In the genomic region with DNA sequence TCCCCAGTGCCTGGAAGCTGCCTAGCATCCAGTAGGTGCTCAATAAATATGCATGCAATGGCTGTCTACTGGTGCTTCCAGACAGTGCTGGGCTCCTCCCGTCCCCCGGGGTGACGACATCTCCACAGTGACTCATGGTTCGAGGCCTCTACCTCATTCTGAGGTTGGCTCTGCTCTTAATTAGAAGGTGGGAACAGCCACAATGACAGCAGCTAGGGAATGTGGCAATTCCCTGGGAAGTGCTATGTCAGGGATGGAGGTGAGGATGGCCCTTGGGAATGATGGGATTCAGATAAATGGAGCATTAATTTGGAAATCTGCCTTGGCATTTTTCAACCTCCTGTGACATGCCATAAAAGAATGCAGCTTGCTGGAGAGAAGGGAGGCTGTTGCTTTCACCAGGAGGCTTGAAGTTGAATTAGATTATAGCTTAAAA, we compare ENCODE assay signal across 13 cellular contexts. TPM values are rescaled to one million over a fixed set of nuclear protein-coding genes. Genes with fewer than 3 reads are reported as not detected.
A peak's percentile ranks its signal among the peaks of the same experiment; 100 is the strongest.
DNase-seq lines count a peak whose midpoint lies in the region; FAIRE-seq and TF ChIP-seq lines count a peak whose summit lies in the region.
"Had no signal": no experiment of that assay in that cellular context is flagged by ENCODE, and none has a peak within 500 bp of the region (broad histone marks: within the 10 kb centered on the region; RNA-seq: fewer than 3 reads in every experiment).

No MANE protein-coding gene starts in this region.

- H3K9me3 Mint-ChIP-seq in activated CD4-positive, alpha-beta memory T cell treated with anti-CD3 and anti-CD28 coated beads for 36 hours: no peaks in the 10 kb centered on the region
- H3K9me3 Mint-ChIP-seq in activated CD4-positive, alpha-beta memory T cell treated with anti-CD3 and anti-CD28 coated beads, Interleukin-2, amount 10 ng/mL, durations not matched to agents 7 days and 5 days: no peaks in the 10 kb centered on the region

- peak; percentile 90 for FAIRE-seq in urothelium cell line (lab: Jason Lieb, UNC)

- no peaks in the 10 kb centered on the region for H3K4me1 ChIP-seq in Peyer's patch
- H3K4me1 ChIP-seq: colonic mucosa, sigmoid colon had no signal

- no peak overlapping the region for H3K4me3 Mint-ChIP-seq in activated CD4-positive, alpha-beta memory T cell treated with anti-CD3 and anti-CD28 coated beads for 36 hours
- no peak overlapping the region for H3K4me3 Mint-ChIP-seq in activated CD4-positive, alpha-beta memory T cell treated with anti-CD3 and anti-CD28 coated beads, Interleukin-2, amount 10 ng/mL, durations not matched to agents 7 days and 5 days
- H3K4me3 Mint-ChIP-seq: B cell had no signal

- no peaks in the 10 kb centered on the region for H3K36me3 Mint-ChIP-seq in activated CD4-positive, alpha-beta memory T cell treated with anti-CD3 and anti-CD28 coated beads for 36 hours
- no peaks in the 10 kb centered on the region for H3K36me3 Mint-ChIP-seq in activated CD4-positive, alpha-beta memory T cell treated with anti-CD3 and anti-CD28 coated beads, Interleukin-2, amount 10 ng/mL, durations not matched to agents 7 days and 5 days (ENCODE audit: low read depth)

- no peak overlapping the region for H3K27ac Mint-ChIP-seq in activated CD4-positive, alpha-beta memory T cell treated with anti-CD3 and anti-CD28 coated beads for 36 hours
- no peak overlapping the region for H3K27ac Mint-ChIP-seq in activated CD4-positive, alpha-beta memory T cell treated with anti-CD3 and anti-CD28 coated beads, Interleukin-2, amount 10 ng/mL, durations not matched to agents 7 days and 5 days
- H3K27ac Mint-ChIP-seq: B cell had no signal

- CTCF ChIA-PET in activated CD4-positive, alpha-beta memory T cell treated with anti-CD3 and anti-CD28 coated beads for 36 hours (lab: Charles Lee): interaction anchor here (0.6 to 1.1 kb wide), 4 partner anchors 8 to 207 kb away, joined by 3 to 5 read pairs (median 4); no protein-coding TSS in a partner anchor
- CTCF ChIA-PET in activated CD4-positive, alpha-beta memory T cell treated with anti-CD3 and anti-CD28 coated beads, Interleukin-2, amount 10 ng/mL, durations not matched to agents 7 days and 5 days (lab: Charles Lee): interaction anchor here (1.0 to 1.3 kb wide), 2 partner anchors 9 to 214 kb away, joined by 3 to 5 read pairs; no protein-coding TSS in a partner anchor

- H3K9me3 ChIP-seq in Peyer's patch: no peaks in the 10 kb centered on the region
- H3K9me3 ChIP-seq: colonic mucosa, sigmoid colon had no signal

- no peak overlapping the region for H3K27ac ChIP-seq in Peyer's patch
- H3K27ac ChIP-seq: colonic mucosa, sigmoid colon had no signal

- no peaks in the 10 kb centered on the region for H3K27me3 Mint-ChIP-seq in activated CD4-positive, alpha-beta memory T cell treated with anti-CD3 and anti-CD28 coated beads for 36 hours
- no peaks in the 10 kb centered on the region for H3K27me3 Mint-ChIP-seq in activated CD4-positive, alpha-beta memory T cell treated with anti-CD3 and anti-CD28 coated beads, Interleukin-2, amount 10 ng/mL, durations not matched to agents 7 days and 5 days

- TF ChIP-seq CTCF in Peyer's patch (IDR thresholded peaks at IDR 0.05): no peak

- no peak for TF ChIP-seq POLR2A in Peyer's patch (IDR thresholded peaks at IDR 0.05)

- H3K36me3 ChIP-seq in Peyer's patch: no peaks in the 10 kb centered on the region
- H3K36me3 ChIP-seq: colonic mucosa, sigmoid colon had no signal

- H3K27me3 ChIP-seq in Peyer's patch: no peaks in the 10 kb centered on the region
- H3K27me3 ChIP-seq: colonic mucosa, sigmoid colon had no signal

- no peak overlapping the region for H3K4me3 ChIP-seq in Peyer's patch
- H3K4me3 ChIP-seq: colonic mucosa, sigmoid colon had no signal

- intact Hi-C loops in activated CD4-positive, alpha-beta memory T cell treated with anti-CD3 and anti-CD28 coated beads for 36 hours (cut with micrococcal nuclease): no loop called here

- peak; percentile 28 for DNase-seq in activated CD4-positive, alpha-beta memory T cell treated with anti-CD3 and anti-CD28 coated beads for 36 hours
- DNase-seq in activated CD4-positive, alpha-beta memory T cell treated with anti-CD3 and anti-CD28 coated beads, Interleukin-2, amount 10 ng/mL, durations not matched to agents 7 days and 5 days: no peak
- DNase-seq in OCI-M1 (lab: John Stamatoyannopoulos, UW): peak; percentile 15
- DNase-seq in dedifferentiated amniotic fluid mesenchymal stem cell (ENCODE audit: extremely low spot score): peak; percentile 57
- peak; percentile 94 for DNase-seq in urothelium cell line (ENCODE audit: low spot score)
- DNase-seq in Peyer's patch: no peak
- no peak for DNase-seq in NCI-H82 (lab: John Stamatoyannopoulos, UW)
- no peak for DNase-seq in NCI-H146 treated with DMSO at 0.1 percent for 48 hours (lab: John Stamatoyannopoulos, UW; ENCODE audit: unreplicated experiment)
- DNase-seq: activated T-cell treated with anti-CD3 and anti-CD28 coated beads, Interleukin-2, amount 50 U/mL, for 48 hours; colonic mucosa; KG1; sigmoid colon had no signal

- POLR2A ChIA-PET in activated CD4-positive, alpha-beta memory T cell treated with anti-CD3 and anti-CD28 coated beads for 36 hours (lab: Charles Lee): no interaction called here
- POLR2A ChIA-PET in activated CD4-positive, alpha-beta memory T cell treated with anti-CD3 and anti-CD28 coated beads, Interleukin-2, amount 10 ng/mL, durations not matched to agents 7 days and 5 days (lab: Charles Lee): no interaction called here

- peaks cover 3% of the 10 kb centered on the region for H3K4me1 Mint-ChIP-seq in activated CD4-positive, alpha-beta memory T cell treated with anti-CD3 and anti-CD28 coated beads for 36 hours (ENCODE audit: low read depth)
- peaks cover 10% of the 10 kb centered on the region for H3K4me1 Mint-ChIP-seq in activated CD4-positive, alpha-beta memory T cell treated with anti-CD3 and anti-CD28 coated beads, Interleukin-2, amount 10 ng/mL, durations not matched to agents 7 days and 5 days

RNA-seq across cellular contexts. Expression of a gene that starts 43.5 kb away (rescaled TPM):
- total RNA-seq in activated CD4-positive, alpha-beta memory T cell treated with anti-CD3 and anti-CD28 coated beads for 36 hours: 10 to 100 TPM; 35.8 to 36.5 TPM
- 10 to 100 TPM; 53.3 to 56.9 TPM for total RNA-seq in activated CD4-positive, alpha-beta memory T cell treated with anti-CD3 and anti-CD28 coated beads, Interleukin-2, amount 10 ng/mL, durations not matched to agents 7 days and 5 days
- total RNA-seq in Peyer's patch: 10 to 100 TPM in 3 of 4 donors, 1 to 10 TPM in 1; 4.4 to 38.0 (median 13.6) TPM

Comparison
In these comparisons a context has a peak if more than half of its experiments do, and no peak if none do; other contexts are left out.
1. DNase-seq: peak in activated CD4-positive, alpha-beta memory T cell treated with anti-CD3 and anti-CD28 coated beads for 36 hours (single experiment), OCI-M1 (single experiment), dedifferentiated amniotic fluid mesenchymal stem cell (single experiment) and urothelium cell line (single experiment); none in activated CD4-positive, alpha-beta memory T cell treated with anti-CD3 and anti-CD28 coated beads, Interleukin-2, amount 10 ng/mL, durations not matched to agents 7 days and 5 days (single experiment), Peyer's patch (0 of 3), NCI-H82 (single experiment) and NCI-H146 treated with DMSO at 0.1 percent for 48 hours (single experiment).